ENCODE assay signal across 1 cellular context in genomic region chr9:130027533-130028370, GRCh38.
TF ChIP-seq lines count a peak whose summit lies in the region.

No MANE protein-coding gene starts in this region.

TF ChIP-seq in HepG2, 621 proteins besides CTCF, POLR2A, EP300 and RAD21:
- TF ChIP-seq ZSCAN20 (CRISPR knock-in tag; IDR thresholded peaks at IDR 0.05; ENCODE audit: borderline replicate concordance) (no peak), SIN3B (IDR thresholded peaks at IDR 0.05; ENCODE audit: low read length) (no peak), ZNF616 (CRISPR knock-in tag; IDR thresholded peaks at IDR 0.05; ENCODE audit: low read depth) (no peak), SNAPC5 (CRISPR knock-in tag; IDR thresholded peaks at IDR 0.05; ENCODE audit: borderline replicate concordance) (no peak), ZNF766 (CRISPR knock-in tag; IDR thresholded peaks at IDR 0.05; ENCODE audit: borderline replicate concordance) (no peak), ZNF496 (CRISPR knock-in tag; IDR thresholded peaks at IDR 0.05; ENCODE audit: insufficient replicate concordance) (no peak), ZNF772 (CRISPR knock-in tag; IDR thresholded peaks at IDR 0.05) (no peak), HCFC1 (IDR thresholded peaks at IDR 0.05; ENCODE audit: low read depth, low read length) (no peak), POLR2AphosphoS5 (IDR thresholded peaks at IDR 0.05; ENCODE audit: low read depth, low read length) (no peak), PCBP2 (optimal IDR thresholded peaks at IDR 0.05; ENCODE audit: low read depth, low read length, poor library complexity, severe bottlenecking) (no peak), EHMT2 (IDR thresholded peaks at IDR 0.05; ENCODE audit: borderline replicate concordance, low read depth, low read length) (no peak), RELA (CRISPR knock-in tag; IDR thresholded peaks at IDR 0.05) (no peak), HINFP (CRISPR knock-in tag; IDR thresholded peaks at IDR 0.05; ENCODE audit: low read depth) (no peak), SUZ12 (IDR thresholded peaks at IDR 0.05; ENCODE audit: low read depth, low read length) (no peak), ZNF773 (CRISPR knock-in tag; IDR thresholded peaks at IDR 0.05; ENCODE audit: borderline replicate concordance) (no peak), ZNF234 (CRISPR knock-in tag; conservative IDR thresholded peaks at IDR 0.05) (no peak)
- TF ChIP-seq, protein P1, sequence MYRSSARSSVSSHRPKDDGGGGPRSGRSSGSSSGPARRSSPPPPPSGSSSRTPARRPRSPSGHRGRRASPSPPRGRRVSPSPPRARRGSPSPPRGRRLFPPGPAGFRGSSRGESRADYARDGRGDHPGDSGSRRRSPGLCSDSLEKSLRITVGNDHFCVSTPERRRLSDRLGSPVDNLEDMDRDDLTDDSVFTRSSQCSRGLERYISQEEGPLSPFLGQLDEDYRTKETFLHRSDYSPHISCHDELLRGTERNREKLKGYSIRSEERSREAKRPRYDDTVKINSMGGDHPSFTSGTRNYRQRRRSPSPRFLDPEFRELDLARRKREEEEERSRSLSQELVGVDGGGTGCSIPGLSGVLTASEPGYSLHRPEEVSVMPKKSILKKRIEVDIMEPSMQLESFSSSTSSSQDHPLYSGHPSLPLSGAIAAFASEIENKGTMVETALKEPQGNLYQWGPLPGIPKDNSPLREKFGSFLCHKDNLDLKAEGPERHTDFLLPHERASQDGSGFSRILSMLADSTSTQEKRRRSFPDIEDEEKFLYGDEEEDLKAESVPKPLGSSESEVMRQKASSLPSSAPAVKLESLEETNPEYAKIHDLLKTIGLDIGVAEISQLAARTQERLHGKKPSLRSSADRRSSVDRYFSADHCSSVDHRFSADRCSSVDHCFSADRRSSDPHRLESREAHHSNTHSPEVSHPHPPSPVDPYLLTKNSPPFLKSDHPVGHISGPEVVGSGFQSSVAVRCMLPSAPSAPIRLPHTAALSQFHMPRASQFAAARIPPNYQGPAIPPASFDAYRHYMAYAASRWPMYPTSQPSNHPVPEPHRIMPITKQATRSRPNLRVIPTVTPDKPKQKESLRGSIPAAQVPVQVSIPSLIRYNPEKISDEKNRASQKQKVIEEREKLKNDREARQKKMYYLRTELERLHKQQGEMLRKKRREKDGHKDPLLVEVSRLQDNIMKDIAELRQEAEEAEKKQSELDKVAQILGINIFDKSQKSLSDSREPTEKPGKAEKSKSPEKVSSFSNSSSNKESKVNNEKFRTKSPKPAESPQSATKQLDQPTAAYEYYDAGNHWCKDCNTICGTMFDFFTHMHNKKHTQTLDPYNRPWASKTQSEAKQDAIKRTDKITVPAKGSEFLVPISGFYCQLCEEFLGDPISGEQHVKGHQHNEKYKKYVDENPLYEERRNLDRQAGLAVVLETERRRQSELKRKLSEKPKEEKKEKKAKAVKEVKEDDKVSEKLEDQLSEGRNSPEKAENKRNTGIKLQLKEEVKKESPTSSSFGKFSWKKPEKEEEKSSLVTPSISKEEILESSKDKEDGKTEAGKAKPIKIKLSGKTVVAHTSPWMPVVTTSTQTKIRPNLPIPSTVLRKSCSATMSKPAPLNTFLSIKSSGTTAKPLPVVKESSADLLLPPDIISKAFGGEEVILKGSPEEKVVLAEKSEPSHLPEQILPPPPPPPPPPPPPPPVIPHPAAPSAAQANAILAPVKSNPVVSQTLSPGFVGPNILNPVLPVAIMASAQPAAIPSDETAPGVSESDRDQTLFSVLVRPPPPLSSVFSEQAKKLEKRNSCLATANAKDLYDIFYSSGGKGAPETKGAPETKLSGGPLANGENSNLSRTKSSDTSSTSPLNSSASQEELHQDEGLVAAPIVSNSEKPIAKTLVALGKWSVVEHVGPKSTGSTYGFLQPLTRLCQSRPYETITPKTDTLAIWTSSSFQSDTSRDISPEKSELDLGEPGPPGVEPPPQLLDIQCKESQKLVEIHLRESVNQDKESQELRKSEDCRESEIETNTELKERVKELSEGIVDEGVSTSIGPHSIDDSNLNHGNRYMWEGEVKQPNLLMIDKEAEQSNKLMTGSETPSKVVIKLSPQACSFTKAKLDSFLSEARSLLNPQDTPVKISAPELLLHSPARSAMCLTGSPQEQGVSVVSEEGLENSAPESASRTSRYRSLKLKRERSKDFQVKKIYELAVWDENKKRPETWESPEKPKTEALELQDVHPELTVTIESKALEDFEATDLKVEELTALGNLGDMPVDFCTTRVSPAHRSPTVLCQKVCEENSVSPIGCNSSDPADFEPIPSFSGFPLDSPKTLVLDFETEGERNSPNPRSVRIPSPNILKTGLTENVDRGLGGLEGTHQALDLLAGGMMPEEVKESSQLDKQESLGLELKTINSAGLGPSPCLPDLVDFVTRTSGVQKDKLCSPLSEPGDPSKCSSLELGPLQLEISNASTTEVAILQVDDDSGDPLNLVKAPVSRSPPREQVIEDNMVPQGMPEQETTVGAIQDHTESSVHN (CRISPR knock-in tag; IDR thresholded peaks at IDR 0.05), result no peak
TF ChIP-seq in HepG2: peak in this region for 0.
